In genomic region chr14:24071836-24072420, GRCh38 we compare ENCODE assay signal across 16 cellular contexts. TPM values are rescaled to one million over a fixed set of nuclear protein-coding genes. Genes with fewer than 3 reads are reported as not detected.
"Had no signal": no experiment of that assay in that cellular context is flagged by ENCODE, and none has a peak within 500 bp of the region (broad histone marks: within the 10 kb centered on the region; RNA-seq: fewer than 3 reads in every experiment).

No MANE protein-coding gene starts in this region.

- ATAC-seq: left cardiac atrium, sciatic nerve had no signal

- H3K36me3 Mint-ChIP-seq: naive B cell had no signal

- H3K27ac Mint-ChIP-seq: activated naive CD4-positive, alpha-beta T cell treated with anti-CD3 and anti-CD28 coated beads for 36 hours; dendritic cell treated with granulocyte-macrophage colony-stimulating factor and Interleukin-4, amounts not matched to agents 40 ng/mL and 50 ng/mL, for 4 days; naive B cell had no signal

- H3K27ac ChIP-seq: epithelial cell of prostate, prostate gland, SJSA1, stomach had no signal

- H3K4me3 Mint-ChIP-seq: activated naive CD4-positive, alpha-beta T cell treated with anti-CD3 and anti-CD28 coated beads for 36 hours; dendritic cell treated with granulocyte-macrophage colony-stimulating factor and Interleukin-4, amounts not matched to agents 40 ng/mL and 50 ng/mL, for 4 days; naive B cell had no signal

- DNase-seq: activated CD4-positive, alpha-beta T cell treated with anti-CD3 and anti-CD28 coated beads, Interleukin-2, amount 50 U/mL, for 1 hour; activated T-cell treated with anti-CD3 and anti-CD28 coated beads for 4 hours; foreskin melanocyte; left cardiac atrium; naive B cell had no signal

- H3K9me3 Mint-ChIP-seq: activated naive CD4-positive, alpha-beta T cell treated with anti-CD3 and anti-CD28 coated beads for 36 hours; dendritic cell treated with granulocyte-macrophage colony-stimulating factor and Interleukin-4, amounts not matched to agents 40 ng/mL and 50 ng/mL, for 4 days had no signal

RNA-seq across cellular contexts. Expression of gene CPNE6, which starts 0.6 kb away (rescaled TPM):
- total RNA-seq: activated CD8-positive, alpha-beta memory T cell treated with anti-CD3 and anti-CD28 coated beads for 36 hours; activated naive CD4-positive, alpha-beta T cell treated with anti-CD3 and anti-CD28 coated beads for 36 hours; fibroblast of lung; left cardiac atrium; lung; sciatic nerve; SJSA1; stomach; T-helper 2 cell treated with Interferon-gamma antibody and Interleukin-4, amounts not matched to agents 100 ng/mL and 5 ng/mL, for 36 hours had no signal

RNA-seq across cellular contexts. Expression of gene CARMIL3, which starts 20.1 kb away (rescaled TPM):
- total RNA-seq: SJSA1 had no signal
